1 cellular context compared by ENCODE assay signal in genomic region chr17:17280613-17281549, GRCh38.
TF ChIP-seq lines count a peak whose summit lies in the region.

COPS3 (minus strand) TSS chr17:17281246; CDS start chr17:17281186, 60 bp downstream.

TF ChIP-seq in SK-N-SH, 30 proteins besides CTCF, POLR2A, EP300 and RAD21 (continued from another document):
- TF ChIP-seq, protein P1, sequence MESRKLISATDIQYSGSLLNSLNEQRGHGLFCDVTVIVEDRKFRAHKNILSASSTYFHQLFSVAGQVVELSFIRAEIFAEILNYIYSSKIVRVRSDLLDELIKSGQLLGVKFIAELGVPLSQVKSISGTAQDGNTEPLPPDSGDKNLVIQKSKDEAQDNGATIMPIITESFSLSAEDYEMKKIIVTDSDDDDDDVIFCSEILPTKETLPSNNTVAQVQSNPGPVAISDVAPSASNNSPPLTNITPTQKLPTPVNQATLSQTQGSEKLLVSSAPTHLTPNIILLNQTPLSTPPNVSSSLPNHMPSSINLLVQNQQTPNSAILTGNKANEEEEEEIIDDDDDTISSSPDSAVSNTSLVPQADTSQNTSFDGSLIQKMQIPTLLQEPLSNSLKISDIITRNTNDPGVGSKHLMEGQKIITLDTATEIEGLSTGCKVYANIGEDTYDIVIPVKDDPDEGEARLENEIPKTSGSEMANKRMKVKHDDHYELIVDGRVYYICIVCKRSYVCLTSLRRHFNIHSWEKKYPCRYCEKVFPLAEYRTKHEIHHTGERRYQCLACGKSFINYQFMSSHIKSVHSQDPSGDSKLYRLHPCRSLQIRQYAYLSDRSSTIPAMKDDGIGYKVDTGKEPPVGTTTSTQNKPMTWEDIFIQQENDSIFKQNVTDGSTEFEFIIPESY (IDR thresholded peaks at IDR 0.05; ENCODE audit: borderline replicate concordance, low read depth): peak; percentile 97
- TF ChIP-seq GATA2 (CRISPR knock-in tag; IDR thresholded peaks at IDR 0.05) (no peak), PBX3 (IDR thresholded peaks at IDR 0.05) (peak; percentile 96), NFIC (IDR thresholded peaks at IDR 0.05; ENCODE audit: borderline replicate concordance) (no peak), ELF1 (IDR thresholded peaks at IDR 0.05) (peak; percentile 58), JUND (IDR thresholded peaks at IDR 0.05) (no peak; the same call in 1 of the 2 replicates), EZH2phosphoT487 (IDR thresholded peaks at IDR 0.05; ENCODE audit: borderline replicate concordance, low read depth) (no peak), GABPA (IDR thresholded peaks at IDR 0.05; ENCODE audit: low read depth) (peak; percentile 77), FOSL2 (IDR thresholded peaks at IDR 0.05; ENCODE audit: borderline replicate concordance, low read depth) (no peak)
